Comparison of ENCODE assay signal across 8 cellular contexts in the genomic region with DNA sequence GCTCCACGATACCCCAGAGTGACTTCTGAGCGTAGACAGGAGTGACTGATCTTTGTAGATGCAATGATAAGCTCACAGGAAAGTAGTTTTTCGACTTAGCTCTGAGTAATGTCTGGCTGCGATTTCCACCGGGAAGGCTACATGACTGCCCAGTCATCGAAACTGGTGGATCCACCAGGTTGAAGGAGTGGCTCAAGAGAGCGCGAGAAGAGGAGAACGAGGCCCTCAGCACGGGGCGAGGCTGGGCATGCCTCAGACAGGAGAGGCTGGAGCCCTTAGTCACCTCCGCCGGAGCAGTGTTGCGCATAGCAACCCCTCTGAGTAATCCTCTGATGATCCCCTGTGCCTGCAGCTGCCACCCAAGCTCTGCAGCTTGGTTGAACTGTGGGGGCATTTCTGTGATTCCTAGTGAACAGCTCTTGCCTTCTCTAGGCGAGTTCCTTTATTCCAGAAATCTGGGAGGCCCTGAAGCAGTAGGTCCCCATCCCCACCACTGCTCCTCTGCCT. TPM values are rescaled to one million over a fixed set of nuclear protein-coding genes. Genes with fewer than 3 reads are reported as not detected.
A peak's percentile ranks its signal among the peaks of the same experiment; 100 is the strongest.
DNase-seq lines count a peak whose midpoint lies in the region; ATAC-seq, FAIRE-seq and TF ChIP-seq lines count a peak whose summit lies in the region.

No MANE protein-coding gene starts in this region.

- CTCF ChIA-PET in A549 (lab: Yijun Ruan, JAX), result interaction anchor here (1.0 to 12.5 kb wide), 6 partner anchors 10 to 297 kb away, joined by 3 to 194 read pairs (median 8); no protein-coding TSS in a partner anchor

- peak overlapping the region; percentile 33 for H3K4me3 ChIP-seq in A549
- H3K4me3 ChIP-seq in SJSA1, result peak overlapping the region; percentile 8; the same call in 1 of the 2 replicates

- H3K9me3 ChIP-seq in A549 (peaks cover 4% of the 10 kb centered on the region; the same call in 2 of the 3 replicates), SJSA1 (replicated peaks) (no peaks in the 10 kb centered on the region)

- H3K4me2 ChIP-seq in A549, result peak overlapping the region; percentile 89

- H3K4me3 Mint-ChIP-seq in stimulated activated memory B cell treated with anti-CD40 and anti-IgM and Interleukin-4, amounts not matched to agents 10 μg/mL and 1 μg/mL and 100 μg/mL, for 72 hours, result no peak overlapping the region

- H3K27me3 Mint-ChIP-seq in stimulated activated memory B cell treated with anti-CD40 and anti-IgM and Interleukin-4, amounts not matched to agents 10 μg/mL and 1 μg/mL and 100 μg/mL, for 72 hours, result no peaks in the 10 kb centered on the region

- POLR2A ChIA-PET in A549 (lab: Yijun Ruan, JAX), result interaction anchor here (0.9 to 3.0 kb wide), 7 partner anchors 10 to 267 kb away, joined by 3 to 27 read pairs (median 7); partner anchors contain the start of gene CDK17

- peaks cover 21% of the 10 kb centered on the region for H3K36me3 ChIP-seq in SJSA1

- FAIRE-seq in A549 (lab: Jason Lieb, UNC), result peak; percentile 83
- FAIRE-seq in H54 (lab: Jason Lieb, UNC), result peak; percentile 78

- H3K27ac Mint-ChIP-seq in stimulated activated memory B cell treated with anti-CD40 and anti-IgM and Interleukin-4, amounts not matched to agents 10 μg/mL and 1 μg/mL and 100 μg/mL, for 72 hours, result no peak overlapping the region

- peak in 1 of 2 experiments; percentile 31; a peak in 2 of 5 replicates for TF ChIP-seq EP300 in A549 (IDR thresholded peaks at IDR 0.05)

- ATAC-seq in A549, result peak; percentile 97
- no peak for ATAC-seq in stimulated activated memory B cell treated with anti-CD40 and anti-IgM and Interleukin-4, amounts not matched to agents 10 μg/mL and 1 μg/mL and 100 μg/mL, for 72 hours
- ATAC-seq in GM18870 (IDR thresholded peaks at IDR 0.05; ENCODE audit: unreplicated experiment), result no peak

- H3K4me1 Mint-ChIP-seq in stimulated activated memory B cell treated with anti-CD40 and anti-IgM and Interleukin-4, amounts not matched to agents 10 μg/mL and 1 μg/mL and 100 μg/mL, for 72 hours, result peaks cover 69% of the 10 kb centered on the region

- WGBS in A549 (ENCODE audit: missing lambda C conversion rate), result under 1% methylated on average over 12 of the region's 15 CpGs

- peak; percentile 75 for TF ChIP-seq POLR2A in A549 (IDR thresholded peaks at IDR 0.05; ENCODE audit: low read length)
- TF ChIP-seq POLR2A in H54 (IDR thresholded peaks at IDR 0.05; ENCODE audit: low read depth, low read length), result no peak

- TF ChIP-seq CTCF in A549 (IDR thresholded peaks at IDR 0.05), result no peak

- H3K27ac ChIP-seq in A549, result peak overlapping the region; percentile 98
- peak overlapping the region; percentile 85 for H3K27ac ChIP-seq in SJSA1

- no peaks in the 10 kb centered on the region for H3K27me3 ChIP-seq in SJSA1 (replicated peaks)

- peak; percentile 98 to 99 for DNase-seq in A549 (ENCODE audit: low read depth in 1 of 2, low spot score in 1 of 2)
- DNase-seq in H54 (ENCODE audit: insufficient read length, low spot score), result peak; percentile 85
- peak; percentile 88 to 97 for DNase-seq in SJSA1 (ENCODE audit: low read depth in 1 of 2, low spot score in 2 of 2)
- peak; percentile 80 for DNase-seq in glomerular endothelial cell (ENCODE audit: extremely low read depth, low read depth, low spot score)
- no peak for DNase-seq in hippocampal formation (lab: John Stamatoyannopoulos, UW)
- DNase-seq in stimulated activated CD4-positive, alpha-beta T cell treated with anti-CD3 and anti-CD28 coated beads, Interleukin-4, amount 100 ng/mL, for 1 hour, result no peak

- H3K36me3 Mint-ChIP-seq in stimulated activated memory B cell treated with anti-CD40 and anti-IgM and Interleukin-4, amounts not matched to agents 10 μg/mL and 1 μg/mL and 100 μg/mL, for 72 hours, result peaks cover 41% of the 10 kb centered on the region

- H3K4me1 ChIP-seq in A549 (peaks cover 54% of the 10 kb centered on the region), SJSA1 (replicated peaks) (peaks cover 31% of the 10 kb centered on the region)

- no peaks in the 10 kb centered on the region for H3K9me3 Mint-ChIP-seq in stimulated activated memory B cell treated with anti-CD40 and anti-IgM and Interleukin-4, amounts not matched to agents 10 μg/mL and 1 μg/mL and 100 μg/mL, for 72 hours

- TF ChIP-seq RAD21 in A549 (conservative IDR thresholded peaks at IDR 0.05 in 1 of 2, IDR thresholded peaks at IDR 0.05 in 1 of 2), result peak; percentile 20 to 29; a peak in 1 of 5 replicates

TF ChIP-seq in A549, 52 proteins besides CTCF, POLR2A, EP300 and RAD21 (continues in another document):
- TF ChIP-seq NFE2L2 (conservative IDR thresholded peaks at IDR 0.05; ENCODE audit: low read length) (peak; percentile 47; the same call in 1 of the 2 replicates), CHD2 (IDR thresholded peaks at IDR 0.05; ENCODE audit: low read length, partially characterized antibody) (peak; percentile 81), MAX (IDR thresholded peaks at IDR 0.05) (peak; percentile 96), RFX5 (IDR thresholded peaks at IDR 0.05) (no peak), GATA3 (IDR thresholded peaks at IDR 0.05; ENCODE audit: borderline replicate concordance) (peak; percentile 76), POLR2AphosphoS2 (conservative IDR thresholded peaks at IDR 0.05; ENCODE audit: low read length) (0 out of 2 replicates have a peak, but pooled peaks have one; percentile 42), FOSL2 (IDR thresholded peaks at IDR 0.05) (peak; percentile 65; the same call in 1 of the 2 replicates), FOSL2 (CRISPR knock-in tag; IDR thresholded peaks at IDR 0.05) (peak; percentile 92), HOXA7 (CRISPR knock-in tag; IDR thresholded peaks at IDR 0.05) (no peak), RARB (CRISPR knock-in tag; IDR thresholded peaks at IDR 0.05) (no peak), JUN (IDR thresholded peaks at IDR 0.05) (peak; percentile 29 to 71; a peak in 3 of 5 replicates), ZC3H11A (IDR thresholded peaks at IDR 0.05) (no peak), ZNF302 (CRISPR knock-in tag; IDR thresholded peaks at IDR 0.05) (0 out of 2 replicates have a peak, but pooled peaks have one; percentile 12), BHLHE40 (IDR thresholded peaks at IDR 0.05; ENCODE audit: low read depth, low read length) (no peak), USF2 (IDR thresholded peaks at IDR 0.05) (no peak), FOSB (CRISPR knock-in tag; IDR thresholded peaks at IDR 0.05) (no peak), PHF8 (IDR thresholded peaks at IDR 0.05; ENCODE audit: borderline replicate concordance, low read depth) (no peak), HOXB13 (CRISPR knock-in tag; IDR thresholded peaks at IDR 0.05; ENCODE audit: low read depth) (peak; percentile 58; the same call in 1 of the 2 replicates), RCOR1 (IDR thresholded peaks at IDR 0.05; ENCODE audit: low read depth, low read length) (no peak), NR3C1 (IDR thresholded peaks at IDR 0.05) (no peak), CEBPB (IDR thresholded peaks at IDR 0.05) (peak in 1 of 2 experiments; percentile 57; a peak in 1 of 4 replicates), FOXS1 (CRISPR knock-in tag; IDR thresholded peaks at IDR 0.05) (peak; percentile 27; the same call in 1 of the 2 replicates), TP53 (CRISPR knock-in tag; IDR thresholded peaks at IDR 0.05) (no peak), KDM5A (IDR thresholded peaks at IDR 0.05) (no peak), MAFK (IDR thresholded peaks at IDR 0.05; ENCODE audit: partially characterized antibody) (peak; percentile 98)
- TF ChIP-seq, protein P1, sequence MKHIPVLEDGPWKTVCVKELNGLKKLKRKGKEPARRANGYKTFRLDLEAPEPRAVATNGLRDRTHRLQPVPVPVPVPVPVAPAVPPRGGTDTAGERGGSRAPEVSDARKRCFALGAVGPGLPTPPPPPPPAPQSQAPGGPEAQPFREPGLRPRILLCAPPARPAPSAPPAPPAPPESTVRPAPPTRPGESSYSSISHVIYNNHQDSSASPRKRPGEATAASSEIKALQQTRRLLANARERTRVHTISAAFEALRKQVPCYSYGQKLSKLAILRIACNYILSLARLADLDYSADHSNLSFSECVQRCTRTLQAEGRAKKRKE (CRISPR knock-in tag; IDR thresholded peaks at IDR 0.05; ENCODE audit: low read depth), result peak; percentile 56; the same call in 1 of the 2 replicates
- TF ChIP-seq, protein P2, sequence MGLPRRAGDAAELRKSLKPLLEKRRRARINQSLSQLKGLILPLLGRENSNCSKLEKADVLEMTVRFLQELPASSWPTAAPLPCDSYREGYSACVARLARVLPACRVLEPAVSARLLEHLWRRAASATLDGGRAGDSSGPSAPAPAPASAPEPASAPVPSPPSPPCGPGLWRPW (IDR thresholded peaks at IDR 0.05), result no peak

RNA-seq across cellular contexts. Expression of gene ELK3, which starts 25.6 kb away (rescaled TPM):
- polyA plus RNA-seq in A549 (2011; rRNA removed) (36.5 and 38.6 TPM in 2 replicates), A549 (2017; fragmentation: RNase III; extraction: RNeasy Plus Mini Kit Qiagen cat#74134 plus additional on column Dnase treatment) (28.5 to 36.0 TPM (median 33.1 TPM) in 3 replicates)
- polyA plus RNA-seq in A549 (2012; cell fraction: cytosol; rRNA removed), result 22.9 and 34.3 TPM in 2 replicates
- 12.9 and 16.0 TPM in 2 replicates for polyA plus RNA-seq in A549 (2012; cell fraction: nucleus; rRNA removed)
- 46.9 and 47.9 TPM in 2 replicates for polyA minus RNA-seq in A549 (2011; rRNA and poly(A)+ RNA removed)
- total RNA-seq in SJSA1 (2014; rRNA removed; shearing (Covaris generic)), result 19.0 and 20.6 TPM in 2 replicates
- total RNA-seq in glomerular endothelial cell, result 50.9 and 70.6 TPM in 2 replicates

Comparison
In these comparisons a context has a peak if more than half of its experiments do, and no peak if none do; other contexts are left out.
1. ATAC-seq: peak in A549 (2 of 2); none in stimulated activated memory B cell treated with anti-CD40 and anti-IgM and Interleukin-4, amounts not matched to agents 10 μg/mL and 1 μg/mL and 100 μg/mL, for 72 hours (single experiment) and GM18870 (single experiment).
2. DNase-seq: peak in A549 (2 of 2), H54 (single experiment), SJSA1 (2 of 2) and glomerular endothelial cell (single experiment); none in hippocampal formation (0 of 2) and stimulated activated CD4-positive, alpha-beta T cell treated with anti-CD3 and anti-CD28 coated beads, Interleukin-4, amount 100 ng/mL, for 1 hour (single experiment).